1 cellular context compared by ENCODE assay signal in the genomic region with DNA sequence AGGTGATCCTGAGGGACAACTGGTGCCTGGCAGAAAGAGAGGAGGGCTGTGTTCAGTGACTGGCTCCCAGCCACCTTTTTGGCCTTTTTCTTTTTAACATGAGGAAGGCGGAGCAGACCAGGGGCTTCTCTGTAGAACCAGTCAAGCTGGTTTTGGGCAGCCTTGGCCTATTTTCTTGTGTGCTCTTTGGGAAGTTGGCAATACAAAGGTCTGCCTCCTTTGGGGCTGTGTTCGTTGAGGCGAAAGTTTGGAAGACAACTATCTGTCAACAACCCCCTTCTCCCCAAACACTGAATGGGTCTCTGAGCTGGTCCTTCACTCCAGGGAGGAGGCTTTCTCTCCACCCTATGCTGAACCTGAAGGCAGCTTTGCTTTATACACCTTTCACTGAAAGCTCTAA.
TF ChIP-seq lines count a peak whose summit lies in the region.

No MANE protein-coding gene starts in this region.

TF ChIP-seq in H1, 55 proteins besides CTCF, POLR2A, EP300 and RAD21:
- 0 out of 2 replicates have a peak, but pooled peaks have one; percentile 28 for TF ChIP-seq TAF1 (IDR thresholded peaks at IDR 0.05; ENCODE audit: low read depth, low read length)
- peak; percentile 88 for TF ChIP-seq ASH2L (IDR thresholded peaks at IDR 0.05; ENCODE audit: low read length)
- TF ChIP-seq RBBP5 (IDR thresholded peaks at IDR 0.05; ENCODE audit: borderline replicate concordance, low read depth, low read length) = peak; percentile 62; the same call in 1 of the 2 replicates
- TF ChIP-seq SIN3A (conservative IDR thresholded peaks at IDR 0.05 in 1 of 2, IDR thresholded peaks at IDR 0.05 in 1 of 2; ENCODE audit: low read depth in 1 of 2, low read length in 2 of 2) = peak in 1 of 2 experiments; percentile 49; a peak in 1 of 4 replicates
- TF ChIP-seq CHD7 (IDR thresholded peaks at IDR 0.05; ENCODE audit: insufficient replicate concordance, low read length) = no peak
- TF ChIP-seq SP1 (IDR thresholded peaks at IDR 0.05; ENCODE audit: low read depth, low read length) = peak; percentile 88
- TF ChIP-seq, protein P1, sequence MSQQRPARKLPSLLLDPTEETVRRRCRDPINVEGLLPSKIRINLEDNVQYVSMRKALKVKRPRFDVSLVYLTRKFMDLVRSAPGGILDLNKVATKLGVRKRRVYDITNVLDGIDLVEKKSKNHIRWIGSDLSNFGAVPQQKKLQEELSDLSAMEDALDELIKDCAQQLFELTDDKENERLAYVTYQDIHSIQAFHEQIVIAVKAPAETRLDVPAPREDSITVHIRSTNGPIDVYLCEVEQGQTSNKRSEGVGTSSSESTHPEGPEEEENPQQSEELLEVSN (IDR thresholded peaks at IDR 0.05) = no peak
